ENCODE assay signal across 10 cellular contexts in the genomic region with DNA sequence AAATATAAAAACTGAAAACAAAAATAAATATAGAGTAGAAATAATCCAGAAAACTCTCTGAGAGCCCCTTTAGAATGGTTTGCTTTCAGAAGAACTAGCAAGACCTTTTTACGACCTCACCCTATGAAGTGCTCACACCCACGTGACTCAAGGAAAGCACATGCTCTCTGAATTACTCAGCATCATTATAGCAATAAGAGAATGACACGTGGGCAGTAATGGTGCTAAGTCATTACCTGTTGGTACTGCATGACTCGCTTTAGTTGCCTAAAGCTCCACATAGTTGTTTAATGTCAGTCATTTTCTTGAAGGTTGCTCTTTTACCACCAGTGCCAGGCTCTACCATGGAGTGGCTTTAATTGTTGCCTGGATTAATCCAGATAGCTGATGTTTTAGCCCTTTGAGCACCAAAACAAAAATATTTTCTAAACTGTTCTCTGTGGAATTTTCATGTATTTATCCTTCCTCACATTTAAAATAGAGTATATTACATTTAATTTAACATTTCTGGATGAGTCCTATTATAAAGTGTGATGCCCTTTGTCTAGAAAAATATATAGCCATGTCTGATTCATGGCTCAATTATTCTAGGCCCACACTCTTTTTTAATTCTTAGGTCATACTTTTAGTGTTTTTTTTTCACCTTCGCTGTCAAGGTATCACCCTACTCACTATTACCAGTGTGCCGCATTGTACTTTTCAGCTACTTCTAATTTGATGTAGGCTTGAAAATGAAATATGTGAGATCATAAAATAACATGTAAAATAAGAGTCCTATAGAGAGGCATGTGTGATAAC. TPM values are rescaled to one million over a fixed set of nuclear protein-coding genes. Genes with fewer than 3 reads are reported as not detected.
DNase-seq lines count a peak whose midpoint lies in the region; ATAC-seq, FAIRE-seq and TF ChIP-seq lines count a peak whose summit lies in the region.
"Had no signal": no experiment of that assay in that cellular context is flagged by ENCODE, and none has a peak within 500 bp of the region (broad histone marks: within the 10 kb centered on the region; RNA-seq: fewer than 3 reads in every experiment).

No MANE protein-coding gene starts in this region.

- intact Hi-C loops in HepG2 (cut with micrococcal nuclease; ENCODE audit: unreplicated experiment) (no loop called here), right lobe of liver (cut with DNase I) (no loop called here), posterior cingulate gyrus (cut with DNase I) (no loop called here)

- POLR2A ChIA-PET in HepG2 (lab: Yijun Ruan, JAX): no interaction called here

- CTCF ChIA-PET in HepG2 (lab: Yijun Ruan, JAX; ENCODE audit: low intra/inter-chr PET ratio, low total read pairs): no interaction called here

- no peak overlapping the region for H2AFZ ChIP-seq in HepG2 (ENCODE audit: low read length)

- no peak for ATAC-seq in HepG2
- no peak for ATAC-seq in right lobe of liver
- no peak for ATAC-seq in GM18909 (IDR thresholded peaks at IDR 0.05; ENCODE audit: poor library complexity, unreplicated experiment)

- H3K27ac ChIP-seq in HepG2 (ENCODE audit: extremely low read length, insufficient read depth, low read length) (no peak overlapping the region), right lobe of liver (no peak overlapping the region)
- H3K27ac ChIP-seq: transverse colon had no signal

- H3K79me2 ChIP-seq in HepG2 (ENCODE audit: insufficient read depth, low read length): no peaks in the 10 kb centered on the region

- no peak overlapping the region for H3K9ac ChIP-seq in HepG2 (ENCODE audit: insufficient read depth, low read depth, low read length)

- H3K4me3 ChIP-seq in HepG2 (replicated peaks in 1 of 3; ENCODE audit: insufficient read depth in 1 of 3, low read depth in 2 of 3, low read length in 3 of 3) (no peak overlapping the region), right lobe of liver (no peak overlapping the region), fibroblast of the aortic adventitia (ENCODE audit: low read depth, low read length) (no peak overlapping the region)
- H3K4me3 ChIP-seq: transverse colon had no signal

- H3K27me3 ChIP-seq in HepG2 (ENCODE audit: control insufficient read depth in 1 of 2, insufficient read depth in 2 of 2, low read length in 2 of 2) (peaks cover 0 to 3% of the 10 kb centered on the region in 2 experiments; a peak in 2 of 5 replicates), right lobe of liver (no peaks in the 10 kb centered on the region)
- H3K27me3 ChIP-seq: transverse colon had no signal

- TF ChIP-seq CTCF in HepG2 (CRISPR knock-in tag; IDR thresholded peaks at IDR 0.05) (no peak), right lobe of liver (IDR thresholded peaks at IDR 0.05) (no peak), fibroblast of the aortic adventitia (IDR thresholded peaks at IDR 0.05; ENCODE audit: insufficient read depth, low read length) (no peak)

- WGBS in HepG2 (ENCODE audit: low lambda C conversion rate): 43% methylated on average over 5 of the region's 6 CpGs
- WGBS in right lobe of liver (ENCODE audit: insufficient coverage, low coverage, low lambda C conversion rate, missing lambda C conversion rate): 70% methylated on average over 6 of the region's 6 CpGs

- BruUV-seq in HepG2 (replicated peaks; lab: Mats Ljungman, UMichigan): no TSS peak

- no peaks in the 10 kb centered on the region for H3K9me3 ChIP-seq in HepG2 (ENCODE audit: low read length)
- H3K9me3 ChIP-seq in right lobe of liver: no peaks in the 10 kb centered on the region
- H3K9me3 ChIP-seq: transverse colon had no signal

- no peak for TF ChIP-seq RAD21 in HepG2 (CRISPR knock-in tag; IDR thresholded peaks at IDR 0.05)

- no peak overlapping the region for H3K4me2 ChIP-seq in HepG2 (ENCODE audit: low read depth, low read length)

- TF ChIP-seq POLR2A in HepG2 (IDR thresholded peaks at IDR 0.05; ENCODE audit: insufficient read depth in 1 of 2, low read depth in 2 of 2, low read length in 2 of 2): no peak
- TF ChIP-seq POLR2A in right lobe of liver (IDR thresholded peaks at IDR 0.05): no peak

- in situ Hi-C loops in HepG2 (cut with HindIII; ENCODE audit: extremely low pct_ligation_motif_present, low pct_unique_long_range_greater_than_20kb): loop anchor here (10.0 kb wide), 1 partner anchor 106 kb away; the partner anchor contains the start of genes CKAP2 and VPS36

- H4K20me1 ChIP-seq in HepG2 (ENCODE audit: insufficient read depth, low read length): no peaks in the 10 kb centered on the region

- FAIRE-seq in HepG2 (lab: Jason Lieb, UNC): no peak
- FAIRE-seq in urothelium cell line (lab: Jason Lieb, UNC): no peak

- H3K36me3 ChIP-seq in HepG2 (replicated peaks in 1 of 2; ENCODE audit: control insufficient read depth in 1 of 2, insufficient read depth in 2 of 2, low read length in 2 of 2): no peaks in the 10 kb centered on the region
- H3K36me3 ChIP-seq in right lobe of liver: no peaks in the 10 kb centered on the region
- H3K36me3 ChIP-seq: transverse colon had no signal

- H3K4me1 ChIP-seq in HepG2 (ENCODE audit: insufficient read depth, low read length): no peaks in the 10 kb centered on the region
- no peaks in the 10 kb centered on the region for H3K4me1 ChIP-seq in right lobe of liver
- H3K4me1 ChIP-seq: transverse colon had no signal

- no peak for DNase-seq in HepG2 (ENCODE audit: low spot score)
- no peak for DNase-seq in right lobe of liver
- peak; percentile 23 for DNase-seq in NCI-H460 (ENCODE audit: extremely low read depth, low read depth)
- peak; percentile 74 for DNase-seq in fibroblast of the aortic adventitia (ENCODE audit: low read depth)
- DNase-seq in urothelium cell line (ENCODE audit: low spot score): peak; percentile 32
- DNase-seq in posterior cingulate gyrus: no peak
- no peak for DNase-seq in DMS79 treated with DMSO at 0.1 percent for 48 hours (lab: John Stamatoyannopoulos, UW)
- DNase-seq: DMS 273 treated with DMSO at 0.1 percent for 48 hours, transverse colon had no signal

- TF ChIP-seq EP300 in HepG2 (IDR thresholded peaks at IDR 0.05; ENCODE audit: low read depth in 2 of 2, low read length in 2 of 2) (no peak), HepG2 (CRISPR knock-in tag; IDR thresholded peaks at IDR 0.05; ENCODE audit: borderline replicate concordance) (no peak)

TF ChIP-seq in HepG2, 621 proteins besides CTCF, POLR2A, EP300 and RAD21 (continues in another document):
- TF ChIP-seq ZNF225 (CRISPR knock-in tag; IDR thresholded peaks at IDR 0.05): no peak
- no peak for TF ChIP-seq FOXK2 (IDR thresholded peaks at IDR 0.05)
- peak; percentile 66 for TF ChIP-seq MNT (IDR thresholded peaks at IDR 0.05)
- TF ChIP-seq FOSL2 (CRISPR knock-in tag; IDR thresholded peaks at IDR 0.05): no peak
- no peak for TF ChIP-seq ZNF749 (CRISPR knock-in tag; IDR thresholded peaks at IDR 0.05; ENCODE audit: borderline replicate concordance)

RNA-seq across cellular contexts. Expression of gene THSD1, which starts 56.8 kb away (rescaled TPM):
- total RNA-seq in HepG2 (2016; rRNA removed; fragmentation: Illumina TruSeq; extraction: Trizol) (0.11 TPM in 1 of 2 replicates, not detected in the other), right lobe of liver (1 to 10 TPM in 5 of 6 experiments, under 1 TPM in 1; 0.95 to 2.3 (median 1.5) TPM), fibroblast of the aortic adventitia (ENCODE audit: low replicate concordance) (4.8 and 6.0 TPM in 2 replicates)
- 0.51 and 0.62 TPM in 2 replicates for total RNA-seq in HepG2 (2016; cell fraction: cytosol; rRNA removed; fragmentation: Illumina TruSeq; extraction: Trizol; ENCODE audit: low read depth)
- 0.06 TPM in 1 of 2 replicates, not detected in the other for total RNA-seq in HepG2 (2016; cell fraction: insoluble cytoplasmic fraction; rRNA removed; fragmentation: Illumina TruSeq; extraction: Trizol)
- 0.21 and 0.37 TPM in 2 replicates for total RNA-seq in HepG2 (2016; cell fraction: membrane; rRNA removed; fragmentation: Illumina TruSeq; extraction: Trizol)
- not detected in 2 replicates for total RNA-seq in HepG2 (2016; cell fraction: nucleus; rRNA removed; fragmentation: Illumina TruSeq; extraction: Trizol)
- polyA plus RNA-seq in HepG2 (2011; rRNA removed): 0.15 and 0.18 TPM in 2 replicates
- 0.05 and 0.06 TPM in 2 replicates for polyA plus RNA-seq in HepG2 (2011; cell fraction: cytosol; rRNA removed)
- 0.52 and 0.61 TPM in 2 replicates for polyA plus RNA-seq in HepG2 (2011; cell fraction: nucleus; rRNA removed)
- polyA plus RNA-seq in HepG2 (2012): 0.15 TPM in 1 of 2 replicates, not detected in the other
- not detected in 2 replicates for polyA plus RNA-seq in HepG2 (2016; cell fraction: cytosol; fragmentation: Illumina TruSeq; extraction: Trizol; ENCODE audit: low read depth)
- not detected in 2 replicates for polyA plus RNA-seq in HepG2 (2016; cell fraction: insoluble cytoplasmic fraction; fragmentation: Illumina TruSeq; extraction: Trizol; ENCODE audit: low read depth)
- polyA plus RNA-seq in HepG2 (2016; cell fraction: membrane; fragmentation: Illumina TruSeq; extraction: Trizol; ENCODE audit: low read depth): not detected in 2 replicates
- 0.16 TPM in 1 of 2 replicates, not detected in the other for polyA plus RNA-seq in HepG2 (2016; cell fraction: nucleus; fragmentation: Illumina TruSeq; extraction: Trizol; ENCODE audit: insufficient read depth, low read depth)
- 0.20 and 3.8 TPM in 2 replicates for polyA minus RNA-seq in HepG2 (2011; rRNA and poly(A)+ RNA removed; ENCODE audit: low replicate concordance)
- not detected in 2 replicates for polyA minus RNA-seq in HepG2 (2011; cell fraction: cytosol; rRNA and poly(A)+ RNA removed)
- polyA minus RNA-seq in HepG2 (2011; cell fraction: nucleus; rRNA and poly(A)+ RNA removed): 0.26 and 0.37 TPM in 2 replicates
- 0.07 and 0.23 TPM in 2 replicates for total RNA-seq in NCI-H460 (2014; rRNA removed; shearing (Covaris generic))
- 0.29 and 0.64 TPM in 2 replicates for polyA plus RNA-seq in NCI-H460 (2014; cell fraction: nucleus; rRNA removed)

Comparison
In these comparisons a context has a peak if more than half of its experiments do, and no peak if none do; other contexts are left out.
1. DNase-seq: peak in NCI-H460 (single experiment), fibroblast of the aortic adventitia (single experiment) and urothelium cell line (single experiment); none in HepG2 (single experiment), right lobe of liver (0 of 3), posterior cingulate gyrus (0 of 10) and DMS79 treated with DMSO at 0.1 percent for 48 hours (single experiment).